In genomic region chr2:147171961-147172360, GRCh38 we compare ENCODE assay signal across 21 cellular contexts.
"Had no signal": no experiment of that assay in that cellular context is flagged by ENCODE, and none has a peak within 500 bp of the region (broad histone marks: within the 10 kb centered on the region; RNA-seq: fewer than 3 reads in every experiment).

No MANE protein-coding gene starts in this region.

- H3K27ac ChIP-seq: ascending aorta, esophagus squamous epithelium, gastroesophageal sphincter, heart left ventricle, left lung, neural progenitor cell, prostate gland had no signal

- ATAC-seq: activated CD8-positive, alpha-beta T cell treated with anti-CD3 and anti-CD28 coated beads, Interleukin-2, amount 10 ng/mL, durations not matched to agents 7 days and 5 days; activated naive CD8-positive, alpha-beta T cell treated with anti-CD3 and anti-CD28 coated beads, Interleukin-2, amount 50 U/mL, for 24 hours; activated T-cell treated with anti-CD3 and anti-CD28 coated beads, Interleukin-2, amount 50 U/mL, for 4 hours; gastroesophageal sphincter; heart left ventricle; left lung; naive thymus-derived CD4-positive, alpha-beta T cell; right cardiac atrium; stimulated activated effector memory CD8-positive, alpha-beta T cell treated with anti-CD3 and anti-CD28 coated beads, Interleukin-12 subunit alpha, Interleukin-12 subunit beta, amount 100 ng/mL, for 72 hours had no signal

- H3K27ac Mint-ChIP-seq: activated CD4-positive, alpha-beta T cell treated with anti-CD3 and anti-CD28 coated beads, Interleukin-2, amount 10 ng/mL, durations not matched to agents 7 days and 5 days; activated CD8-positive, alpha-beta T cell treated with anti-CD3 and anti-CD28 coated beads, Interleukin-2, amount 10 ng/mL, durations not matched to agents 7 days and 5 days; activated naive CD4-positive, alpha-beta T cell treated with anti-CD3 and anti-CD28 coated beads, Interleukin-2, amount 10 ng/mL, durations not matched to agents 7 days and 5 days; activated naive CD8-positive, alpha-beta T cell treated with anti-CD3 and anti-CD28 coated beads, Interleukin-2, amount 50 U/mL, for 24 hours; naive thymus-derived CD4-positive, alpha-beta T cell; neural progenitor cell; stimulated activated effector memory CD8-positive, alpha-beta T cell treated with anti-CD3 and anti-CD28 coated beads, Interleukin-12 subunit alpha, Interleukin-12 subunit beta, amount 100 ng/mL, for 72 hours had no signal

- H3K9me3 Mint-ChIP-seq: activated CD4-positive, alpha-beta T cell treated with anti-CD3 and anti-CD28 coated beads, Interleukin-2, amount 10 ng/mL, durations not matched to agents 7 days and 5 days; activated naive CD4-positive, alpha-beta T cell treated with anti-CD3 and anti-CD28 coated beads, Interleukin-2, amount 10 ng/mL, durations not matched to agents 7 days and 5 days; activated naive CD8-positive, alpha-beta T cell treated with anti-CD3 and anti-CD28 coated beads, Interleukin-2, amount 50 U/mL, for 24 hours; activated T-cell treated with anti-CD3 and anti-CD28 coated beads, Interleukin-2, amount 50 U/mL, for 4 hours; neural progenitor cell had no signal

- H3K4me3 Mint-ChIP-seq: activated CD4-positive, alpha-beta T cell treated with anti-CD3 and anti-CD28 coated beads, Interleukin-2, amount 10 ng/mL, durations not matched to agents 7 days and 5 days; activated CD8-positive, alpha-beta T cell treated with anti-CD3 and anti-CD28 coated beads, Interleukin-2, amount 10 ng/mL, durations not matched to agents 7 days and 5 days; activated naive CD4-positive, alpha-beta T cell treated with anti-CD3 and anti-CD28 coated beads, Interleukin-2, amount 10 ng/mL, durations not matched to agents 7 days and 5 days; activated naive CD8-positive, alpha-beta T cell treated with anti-CD3 and anti-CD28 coated beads, Interleukin-2, amount 50 U/mL, for 24 hours; activated T-cell treated with anti-CD3 and anti-CD28 coated beads, Interleukin-2, amount 50 U/mL, for 4 hours; naive thymus-derived CD4-positive, alpha-beta T cell; neural progenitor cell; stimulated activated effector memory CD8-positive, alpha-beta T cell treated with anti-CD3 and anti-CD28 coated beads, Interleukin-12 subunit alpha, Interleukin-12 subunit beta, amount 100 ng/mL, for 72 hours had no signal

- H3K9me3 ChIP-seq: ascending aorta, esophagus squamous epithelium, gastroesophageal sphincter, heart left ventricle, left lung, prostate gland had no signal

- DNase-seq: activated CD4-positive, alpha-beta T cell treated with anti-CD3 and anti-CD28 coated beads, Interleukin-2, amount 10 ng/mL, durations not matched to agents 7 days and 5 days; activated CD8-positive, alpha-beta memory T cell treated with anti-CD3 and anti-CD28 coated beads, Interleukin-2, amount 50 U/mL, for 4 hours; activated CD8-positive, alpha-beta T cell treated with anti-CD3 and anti-CD28 coated beads, Interleukin-2, amount 10 ng/mL, durations not matched to agents 7 days and 5 days; activated effector memory CD4-positive, alpha-beta T cell treated with Interleukin-2 at 50 U/mL for 16 hours; activated naive CD4-positive, alpha-beta T cell treated with anti-CD3 and anti-CD28 coated beads, Interleukin-2, amount 10 ng/mL, durations not matched to agents 7 days and 5 days; activated naive CD8-positive, alpha-beta T cell treated with anti-CD3 and anti-CD28 coated beads, Interleukin-2, amount 50 U/mL, for 24 hours; activated T-cell treated with anti-CD3 and anti-CD28 coated beads, Interleukin-2, amount 50 U/mL, for 4 hours; effector CD4-positive, alpha-beta T cell; esophagus squamous epithelium; heart left ventricle; left lung; naive thymus-derived CD4-positive, alpha-beta T cell; right cardiac atrium; small intestine; stimulated activated CD4-positive, alpha-beta T cell treated with anti-CD3 and anti-CD28 coated beads, Interleukin-4, amount 100 ng/mL, for 1 hour; T1000 had no signal

- H3K4me1 ChIP-seq: ascending aorta, esophagus squamous epithelium, gastroesophageal sphincter, heart left ventricle, left lung, neural progenitor cell, prostate gland had no signal

- H3K4me3 ChIP-seq: ascending aorta, esophagus squamous epithelium, gastroesophageal sphincter, heart left ventricle, left lung, neural progenitor cell, prostate gland had no signal

- H3K27me3 Mint-ChIP-seq: activated naive CD8-positive, alpha-beta T cell treated with anti-CD3 and anti-CD28 coated beads, Interleukin-2, amount 50 U/mL, for 24 hours had no signal

- H3K4me1 Mint-ChIP-seq: activated CD4-positive, alpha-beta T cell treated with anti-CD3 and anti-CD28 coated beads, Interleukin-2, amount 10 ng/mL, durations not matched to agents 7 days and 5 days; activated naive CD4-positive, alpha-beta T cell treated with anti-CD3 and anti-CD28 coated beads, Interleukin-2, amount 10 ng/mL, durations not matched to agents 7 days and 5 days; stimulated activated effector memory CD8-positive, alpha-beta T cell treated with anti-CD3 and anti-CD28 coated beads, Interleukin-12 subunit alpha, Interleukin-12 subunit beta, amount 100 ng/mL, for 72 hours had no signal

- H3K27me3 ChIP-seq: ascending aorta, esophagus squamous epithelium, gastroesophageal sphincter, heart left ventricle, left lung, neural progenitor cell had no signal

- H3K36me3 ChIP-seq: ascending aorta, esophagus squamous epithelium, gastroesophageal sphincter, heart left ventricle, left lung, neural progenitor cell, prostate gland had no signal

- H3K36me3 Mint-ChIP-seq: activated naive CD4-positive, alpha-beta T cell treated with anti-CD3 and anti-CD28 coated beads, Interleukin-2, amount 10 ng/mL, durations not matched to agents 7 days and 5 days; naive thymus-derived CD4-positive, alpha-beta T cell; neural progenitor cell; stimulated activated effector memory CD8-positive, alpha-beta T cell treated with anti-CD3 and anti-CD28 coated beads, Interleukin-12 subunit alpha, Interleukin-12 subunit beta, amount 100 ng/mL, for 72 hours had no signal
